ENCODE assay signal across 23 cellular contexts in the genomic region with DNA sequence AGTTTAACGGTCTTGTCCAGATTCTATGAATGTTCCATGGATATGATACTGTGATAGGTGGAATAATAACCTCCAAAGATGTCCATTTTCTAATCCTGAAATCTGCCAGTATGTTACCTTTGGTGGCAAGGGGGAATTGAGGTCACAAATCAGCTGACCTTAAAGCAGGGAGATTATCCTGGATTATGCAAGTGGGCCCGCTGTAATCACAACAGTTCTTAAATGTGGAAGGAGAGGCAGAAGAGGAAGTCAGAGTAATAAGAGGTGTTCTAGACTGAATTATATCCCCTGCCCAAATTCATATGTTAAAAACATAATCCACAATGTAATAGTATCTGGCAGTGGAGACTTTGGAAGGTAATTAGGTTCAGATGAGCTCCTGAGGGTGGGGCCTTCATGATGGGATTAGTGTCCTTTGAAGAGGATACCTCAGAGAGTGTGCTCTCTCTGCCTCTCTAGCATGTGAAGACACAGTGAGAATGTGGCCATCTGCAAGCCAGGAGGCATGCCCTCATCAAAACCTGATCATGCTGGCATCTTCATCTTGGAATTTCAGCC.
"Had no signal": no experiment of that assay in that cellular context is flagged by ENCODE, and none has a peak within 500 bp of the region (broad histone marks: within the 10 kb centered on the region; RNA-seq: fewer than 3 reads in every experiment).

No MANE protein-coding gene starts in this region.

- H3K36me3 ChIP-seq: left ventricle myocardium inferior, lower lobe of right lung, pancreas, stomach, thoracic aorta, transverse colon had no signal

- H3K36me3 Mint-ChIP-seq: immature natural killer cell, memory B cell, mesothelial cell of epicardium had no signal

- H3K4me3 ChIP-seq: left ventricle myocardium inferior, lower lobe of right lung, pancreas, stomach, thoracic aorta, transverse colon had no signal

- H3K9me3 Mint-ChIP-seq: immature natural killer cell, memory B cell, nephron had no signal

- H3K4me1 ChIP-seq: foreskin keratinocyte, left ventricle myocardium inferior, lower lobe of right lung, stomach, transverse colon had no signal

- H3K4me1 Mint-ChIP-seq: endodermal cell, immature natural killer cell, memory B cell, mesothelial cell of epicardium had no signal

- FAIRE-seq: endothelial cell of umbilical vein, keratinocyte, pancreas, small intestine had no signal

- ATAC-seq: foreskin keratinocyte, lower lobe of right lung, pancreas, right cardiac atrium had no signal

- H3K9me3 ChIP-seq: left ventricle myocardium inferior, lower lobe of right lung, pancreas, stomach, thoracic aorta, transverse colon had no signal

- DNase-seq: effector CD4-positive, alpha-beta T cell; endodermal cell; erythroblast; foreskin keratinocyte; immature natural killer cell; left ventricle myocardium inferior; lower lobe of right lung; occipital lobe; pancreas; right cardiac atrium; small intestine; stimulated activated CD4-positive, alpha-beta T cell treated with anti-CD3 and anti-CD28 coated beads, Interleukin-12 subunit alpha, Interleukin-12 subunit beta, amount 100 ng/mL, for 4 hours; stimulated activated naive CD4-positive, alpha-beta T cell; stomach; substantia nigra; transverse colon had no signal

- H3K27ac Mint-ChIP-seq: endodermal cell, immature natural killer cell, memory B cell, mesothelial cell of epicardium, nephron, progenitor cell of endocrine pancreas had no signal

- H3K27me3 Mint-ChIP-seq: memory B cell, progenitor cell of endocrine pancreas had no signal

- H3K4me3 Mint-ChIP-seq: endodermal cell, immature natural killer cell, memory B cell, mesothelial cell of epicardium, nephron had no signal

- H3K27ac ChIP-seq: foreskin keratinocyte, left ventricle myocardium inferior, lower lobe of right lung, pancreas, stomach, thoracic aorta, transverse colon had no signal

- H3K27me3 ChIP-seq: foreskin keratinocyte, pancreas, stomach, transverse colon had no signal
